ENCODE assay signal across 8 cellular contexts in genomic region chr4:4680758-4681157, GRCh38.
"Had no signal": no experiment of that assay in that cellular context is flagged by ENCODE, and none has a peak within 500 bp of the region (broad histone marks: within the 10 kb centered on the region; RNA-seq: fewer than 3 reads in every experiment).

No MANE protein-coding gene starts in this region.

- H3K9me3 ChIP-seq: HAP-1 had no signal

- H3K9me3 Mint-ChIP-seq: HFFc6 had no signal

- ATAC-seq: HCT116, K562 had no signal

- DNase-seq: GOT3, H7, HFFc6, IMR-90 had no signal

- H3K27ac ChIP-seq: HL-60 had no signal

- H3K27ac Mint-ChIP-seq: HFFc6 had no signal

- H3K36me3 ChIP-seq: HAP-1 had no signal

- FAIRE-seq: K562 had no signal

- H3K4me3 Mint-ChIP-seq: HFFc6 had no signal

- H3K4me3 ChIP-seq: HAP-1, K562 had no signal
